27 cellular contexts compared by ENCODE assay signal in genomic region chr20:16596991-16597390, GRCh38.
"Had no signal": no experiment of that assay in that cellular context is flagged by ENCODE, and none has a peak within 500 bp of the region (broad histone marks: within the 10 kb centered on the region; RNA-seq: fewer than 3 reads in every experiment).

No MANE protein-coding gene starts in this region.

- H2AFZ ChIP-seq: hepatocyte had no signal

- H3K9me3 ChIP-seq: heart right ventricle, left ventricle myocardium inferior, mucosa of descending colon, ovary, prostate gland, sigmoid colon, spleen, stomach, suprapubic skin, thoracic aorta, tibial artery, upper lobe of right lung had no signal

- H3K79me2 ChIP-seq: hepatocyte had no signal

- DNase-seq: heart right ventricle; islet precursor cell; left ventricle myocardium inferior; mesenchymal stem cell; mucosa of descending colon; naive thymus-derived CD4-positive, alpha-beta T cell; ovary; posterior cingulate gyrus; retina; right cardiac atrium; sigmoid colon; spleen; stimulated activated CD4-positive, alpha-beta T cell treated with anti-CD3 and anti-CD28 coated beads, Interleukin-4, amount 100 ng/mL, for 4 hours; stimulated activated CD8-positive, alpha-beta memory T cell treated with anti-CD3 and anti-CD28 coated beads, Interleukin-4, amount 100 ng/mL, for 48 hours; stimulated activated naive CD4-positive, alpha-beta T cell treated with Interleukin-2 at 50 U/mL for 16 hours; stomach; tibial artery; trophoblast cell; upper lobe of right lung had no signal

- H3K4me1 ChIP-seq: prostate gland, sigmoid colon, spleen, stomach, suprapubic skin, tibial artery, upper lobe of right lung had no signal

- H3K27me3 ChIP-seq: hepatocyte, ovary, sigmoid colon, suprapubic skin, tibial artery had no signal

- H3K27ac ChIP-seq: heart right ventricle, hepatocyte, left ventricle myocardium inferior, ovary, prostate gland, sigmoid colon, spleen, stomach, suprapubic skin, thoracic aorta, tibial artery, upper lobe of right lung had no signal

- H3K4me2 ChIP-seq: hepatocyte had no signal

- ATAC-seq: heart right ventricle; naive thymus-derived CD4-positive, alpha-beta T cell; natural killer cell treated with Interleukin-12 subunit alpha and Interleukin-12 subunit beta and Interleukin-15 and Interleukin-18, amount 100 ng/mL, for 72 hours; right cardiac atrium; stimulated activated memory B cell treated with anti-CD40 and anti-IgM and Interleukin-4, amounts not matched to agents 10 μg/mL and 1 μg/mL and 100 μg/mL, for 72 hours; upper lobe of right lung had no signal

- FAIRE-seq: small intestine, urothelium cell line had no signal

- H3K36me3 ChIP-seq: heart right ventricle, left ventricle myocardium inferior, ovary, prostate gland, sigmoid colon, spleen, stomach, suprapubic skin, thoracic aorta, tibial artery, upper lobe of right lung had no signal

- H3K4me3 ChIP-seq: heart right ventricle, hepatocyte, left ventricle myocardium inferior, mucosa of descending colon, ovary, prostate gland, sigmoid colon, spleen, stomach, suprapubic skin, thoracic aorta, tibial artery, upper lobe of right lung had no signal
